Comparison of ENCODE assay signal across 11 cellular contexts in the genomic region with DNA sequence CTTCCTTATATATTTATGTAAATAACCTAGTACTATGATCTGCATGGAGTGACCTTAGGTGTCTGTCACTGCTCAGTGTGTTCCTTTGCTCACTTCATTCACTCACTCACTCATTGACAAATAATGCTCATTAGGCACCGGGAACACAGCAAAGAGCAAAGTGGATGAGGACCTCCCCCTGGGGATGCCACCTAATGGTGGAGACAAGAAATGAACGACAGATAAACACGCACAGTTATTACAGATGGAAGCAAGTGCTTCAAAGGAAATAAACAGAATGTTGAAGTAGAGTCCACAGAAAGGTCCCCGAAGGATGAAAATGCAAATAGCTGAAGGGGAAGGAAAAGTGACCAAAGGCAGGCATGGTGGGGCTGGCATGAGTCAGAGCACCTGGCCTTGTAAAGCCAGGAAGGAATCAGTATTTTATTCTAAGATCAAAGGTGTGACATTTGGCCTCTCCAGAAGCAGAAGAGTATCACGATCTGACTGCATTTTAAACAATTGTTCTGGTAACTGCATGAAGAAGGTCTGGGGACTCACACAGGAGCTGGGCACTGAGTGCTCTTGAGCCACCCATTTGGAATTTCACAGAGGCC. TPM values are rescaled to one million over a fixed set of nuclear protein-coding genes. Genes with fewer than 3 reads are reported as not detected.
DNase-seq lines count a peak whose midpoint lies in the region; ATAC-seq and TF ChIP-seq lines count a peak whose summit lies in the region.
"Had no signal": no experiment of that assay in that cellular context is flagged by ENCODE, and none has a peak within 500 bp of the region (broad histone marks: within the 10 kb centered on the region; RNA-seq: fewer than 3 reads in every experiment).

No MANE protein-coding gene starts in this region.

- no peak overlapping the region for H3K27ac Mint-ChIP-seq in GM23338

- no peaks in the 10 kb centered on the region for H3K79me2 ChIP-seq in GM23338 (replicated peaks; ENCODE audit: insufficient read depth)

- no peak overlapping the region for H3K4me3 ChIP-seq in AG10803 (ENCODE audit: low read length)
- H3K4me3 ChIP-seq in GM23338 = no peak overlapping the region
- no peak overlapping the region for H3K4me3 ChIP-seq in Panc1 (ENCODE audit: low read depth in 2 of 2, low read length in 2 of 2)
- no peak overlapping the region for H3K4me3 ChIP-seq in fibroblast of pulmonary artery (replicated peaks; ENCODE audit: low read depth, low read length)
- H3K4me3 ChIP-seq: left lung, pancreas had no signal

- intact Hi-C loops in Panc1 (cut with micrococcal nuclease; ENCODE audit: unreplicated experiment) = no loop called here
- intact Hi-C loops in posterior cingulate gyrus (cut with DNase I) = no loop called here
- intact Hi-C loops in cardiac septum (cut with DNase I) = no loop called here

- no peaks in the 10 kb centered on the region for H3K9me2 ChIP-seq in GM23338 (ENCODE audit: insufficient read depth)

- peak; percentile 41 for TF ChIP-seq CTCF in AG10803 (conservative IDR thresholded peaks at IDR 0.05; ENCODE audit: low read length)
- peak; percentile 46 to 48 for TF ChIP-seq CTCF in GM23338 (conservative IDR thresholded peaks at IDR 0.05; ENCODE audit: low read depth in 2 of 2)
- peak; percentile 23; the same call in 1 of the 2 replicates for TF ChIP-seq CTCF in Panc1 (IDR thresholded peaks at IDR 0.05)
- peak; percentile 27 for TF ChIP-seq CTCF in fibroblast of pulmonary artery (IDR thresholded peaks at IDR 0.05; ENCODE audit: low read length, missing control alignments)

- no peaks in the 10 kb centered on the region for H3K36me3 Mint-ChIP-seq in GM23338 (ENCODE audit: low read depth)

- no peak for ATAC-seq in GM23338
- no peak for ATAC-seq in Panc1
- ATAC-seq in GM18870 (IDR thresholded peaks at IDR 0.05; ENCODE audit: unreplicated experiment) = no peak
- no peak for ATAC-seq in GM21619 (IDR thresholded peaks at IDR 0.05; ENCODE audit: unreplicated experiment)
- ATAC-seq: left lung, pancreas had no signal

- H3K27me3 Mint-ChIP-seq in GM23338 (ENCODE audit: insufficient read depth, low read depth, poor library complexity) = peaks cover 5% of the 10 kb centered on the region

- CTCF ChIA-PET in Panc1 (lab: Charles Lee) = no interaction called here

- H3K9me3 Mint-ChIP-seq in GM23338 = no peaks in the 10 kb centered on the region

- BruUV-seq in Panc1 (replicated peaks; lab: Mats Ljungman, UMichigan) = no TSS peak

- H3K36me3 ChIP-seq in GM23338 (ENCODE audit: insufficient read depth) (no peaks in the 10 kb centered on the region), Panc1 (ENCODE audit: control insufficient read depth, insufficient read depth, low read length) (no peaks in the 10 kb centered on the region)
- H3K36me3 ChIP-seq: left lung, pancreas had no signal

- H4K20me1 ChIP-seq in GM23338 (replicated peaks; ENCODE audit: insufficient read depth) = no peaks in the 10 kb centered on the region

- POLR2A ChIA-PET in Panc1 (lab: Charles Lee) = no interaction called here

- H3K4me1 ChIP-seq in GM23338 (ENCODE audit: insufficient read depth) (no peaks in the 10 kb centered on the region), Panc1 (ENCODE audit: control insufficient read depth, insufficient read depth, low read length) (no peaks in the 10 kb centered on the region)
- H3K4me1 ChIP-seq: pancreas had no signal

- H3K4me1 Mint-ChIP-seq in GM23338 = peaks cover 3% of the 10 kb centered on the region; the same call in 1 of the 3 replicates

- H3K4me2 ChIP-seq in GM23338 = no peak overlapping the region

- no peaks in the 10 kb centered on the region for H3K9me3 ChIP-seq in Panc1 (ENCODE audit: control insufficient read depth, insufficient read depth, low read depth, low read length)
- H3K9me3 ChIP-seq: left lung, pancreas had no signal

- no peak for DNase-seq in AG10803 (ENCODE audit: low read depth)
- no peak for DNase-seq in GM23338 (ENCODE audit: low spot score)
- no peak for DNase-seq in Panc1 (ENCODE audit: low read depth, low spot score)
- DNase-seq in fibroblast of pulmonary artery (ENCODE audit: low read depth) = no peak
- no peak for DNase-seq in posterior cingulate gyrus
- DNase-seq in cardiac septum (ENCODE audit: low spot score) = no peak
- DNase-seq: left lung, NCI-H146, pancreas had no signal

- H3K27me3 ChIP-seq in GM23338 (ENCODE audit: insufficient read depth) (no peaks in the 10 kb centered on the region), Panc1 (ENCODE audit: control insufficient read depth, insufficient read depth, low read length) (no peaks in the 10 kb centered on the region)
- H3K27me3 ChIP-seq: left lung, pancreas had no signal

- in situ Hi-C loops in Panc1 (cut with HindIII; ENCODE audit: low pct_unique_long_range_greater_than_20kb, low sequenced_read_pairs) = no loop called here

- H3K27ac ChIP-seq in GM23338 (ENCODE audit: low read depth) (no peak overlapping the region), Panc1 (ENCODE audit: low read length) (no peak overlapping the region)
- H3K27ac ChIP-seq: left lung, pancreas had no signal

- no peaks in the 10 kb centered on the region for H3F3A ChIP-seq in GM23338 (replicated peaks; ENCODE audit: low read depth)

- H2AFZ ChIP-seq in GM23338 = no peak overlapping the region

- no peak overlapping the region for H3K4me3 Mint-ChIP-seq in GM23338

TF ChIP-seq in GM23338, 12 proteins besides CTCF, POLR2A, EP300 and RAD21 (continues in another document):
- TF ChIP-seq, protein P1, sequence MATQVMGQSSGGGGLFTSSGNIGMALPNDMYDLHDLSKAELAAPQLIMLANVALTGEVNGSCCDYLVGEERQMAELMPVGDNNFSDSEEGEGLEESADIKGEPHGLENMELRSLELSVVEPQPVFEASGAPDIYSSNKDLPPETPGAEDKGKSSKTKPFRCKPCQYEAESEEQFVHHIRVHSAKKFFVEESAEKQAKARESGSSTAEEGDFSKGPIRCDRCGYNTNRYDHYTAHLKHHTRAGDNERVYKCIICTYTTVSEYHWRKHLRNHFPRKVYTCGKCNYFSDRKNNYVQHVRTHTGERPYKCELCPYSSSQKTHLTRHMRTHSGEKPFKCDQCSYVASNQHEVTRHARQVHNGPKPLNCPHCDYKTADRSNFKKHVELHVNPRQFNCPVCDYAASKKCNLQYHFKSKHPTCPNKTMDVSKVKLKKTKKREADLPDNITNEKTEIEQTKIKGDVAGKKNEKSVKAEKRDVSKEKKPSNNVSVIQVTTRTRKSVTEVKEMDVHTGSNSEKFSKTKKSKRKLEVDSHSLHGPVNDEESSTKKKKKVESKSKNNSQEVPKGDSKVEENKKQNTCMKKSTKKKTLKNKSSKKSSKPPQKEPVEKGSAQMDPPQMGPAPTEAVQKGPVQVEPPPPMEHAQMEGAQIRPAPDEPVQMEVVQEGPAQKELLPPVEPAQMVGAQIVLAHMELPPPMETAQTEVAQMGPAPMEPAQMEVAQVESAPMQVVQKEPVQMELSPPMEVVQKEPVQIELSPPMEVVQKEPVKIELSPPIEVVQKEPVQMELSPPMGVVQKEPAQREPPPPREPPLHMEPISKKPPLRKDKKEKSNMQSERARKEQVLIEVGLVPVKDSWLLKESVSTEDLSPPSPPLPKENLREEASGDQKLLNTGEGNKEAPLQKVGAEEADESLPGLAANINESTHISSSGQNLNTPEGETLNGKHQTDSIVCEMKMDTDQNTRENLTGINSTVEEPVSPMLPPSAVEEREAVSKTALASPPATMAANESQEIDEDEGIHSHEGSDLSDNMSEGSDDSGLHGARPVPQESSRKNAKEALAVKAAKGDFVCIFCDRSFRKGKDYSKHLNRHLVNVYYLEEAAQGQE (IDR thresholded peaks at IDR 0.05; ENCODE audit: unreplicated experiment) = no peak
- no peak for TF ChIP-seq EZH2phosphoT487 (IDR thresholded peaks at IDR 0.05; ENCODE audit: unreplicated experiment)

RNA-seq across cellular contexts. Expression of a gene that starts 23.1 kb away (rescaled TPM):
- not detected in 2 replicates for total RNA-seq in GM23338 (2014; rRNA removed; shearing (Covaris generic))
- polyA plus RNA-seq in GM23338 (2016; fragmentation: Nextera tagmentation; extraction: Ambion mirVana) = not detected in 2 replicates
- total RNA-seq in Panc1 (2021; ENCODE audit: unreplicated experiment) = not detected
- polyA plus RNA-seq in Panc1 (2012; ENCODE audit: insufficient read length) = not detected
- not detected for total RNA-seq in cardiac septum
- polyA plus RNA-seq: pancreas had no signal
